16 cellular contexts compared by ENCODE assay signal in genomic region chr19:49924004-49924880, GRCh38. TPM values are rescaled to one million over a fixed set of nuclear protein-coding genes. Genes with fewer than 3 reads are reported as not detected.
DNase-seq lines count a peak whose midpoint lies in the region; ATAC-seq and TF ChIP-seq lines count a peak whose summit lies in the region.
"Had no signal": no experiment of that assay in that cellular context is flagged by ENCODE, and none has a peak within 500 bp of the region (broad histone marks: within the 10 kb centered on the region; RNA-seq: fewer than 3 reads in every experiment).

No MANE protein-coding gene starts in this region.

- no peak for TF ChIP-seq CTCF in CD14-positive monocyte (IDR thresholded peaks at IDR 0.05)
- no peak for TF ChIP-seq CTCF in WTC11 (IDR thresholded peaks at IDR 0.05)
- TF ChIP-seq CTCF in suprapubic skin (IDR thresholded peaks at IDR 0.05) = no peak
- TF ChIP-seq CTCF in CD8-positive, alpha-beta T cell (IDR thresholded peaks at IDR 0.05) = no peak

- H3K27ac ChIP-seq in suprapubic skin = no peak overlapping the region
- no peak overlapping the region for H3K27ac ChIP-seq in effector memory CD4-positive, alpha-beta T cell (ENCODE audit: insufficient read depth, low read length, poor library complexity, severe bottlenecking)
- no peak overlapping the region for H3K27ac ChIP-seq in CD8-positive, alpha-beta T cell (ENCODE audit: low read depth, low read length)
- H3K27ac ChIP-seq: uterus had no signal

- H3K27me3 Mint-ChIP-seq in CD14-positive monocyte (ENCODE audit: low read depth in 3 of 3) = peaks cover 0 to under 1% (median 0%) of the 10 kb centered on the region in 3 donors
- peaks cover 2% of the 10 kb centered on the region for H3K27me3 Mint-ChIP-seq in IgD-negative memory B cell
- H3K27me3 Mint-ChIP-seq in WTC11 (ENCODE audit: low read depth) = peaks cover 4% of the 10 kb centered on the region; the same call in 1 of the 2 replicates
- no peaks in the 10 kb centered on the region for H3K27me3 Mint-ChIP-seq in memory B cell
- H3K27me3 Mint-ChIP-seq in CD8-positive, alpha-beta T cell (ENCODE audit: low read depth) = no peaks in the 10 kb centered on the region
- H3K27me3 Mint-ChIP-seq: activated CD4-positive, alpha-beta T cell treated with anti-CD3 and anti-CD28 coated beads, Interleukin-2, amount 10 ng/mL, durations not matched to agents 24 days and 14 days; effector memory CD8-positive, alpha-beta T cell had no signal

- intact Hi-C loops in CD14-positive monocyte (cut with micrococcal nuclease) = no loop called here
- intact Hi-C loops in CD8-positive, alpha-beta T cell (cut with DNase I, micrococcal nuclease) = no loop called here

- H3K4me3 ChIP-seq in suprapubic skin = no peak overlapping the region
- no peak overlapping the region for H3K4me3 ChIP-seq in effector memory CD4-positive, alpha-beta T cell (ENCODE audit: insufficient read depth, low read depth, low read length, poor library complexity, severe bottlenecking)
- H3K4me3 ChIP-seq in CD8-positive, alpha-beta T cell (ENCODE audit: low read depth, low read length) = no peak overlapping the region
- H3K4me3 ChIP-seq: uterus had no signal

- TF ChIP-seq POLR2A in suprapubic skin (IDR thresholded peaks at IDR 0.05) = no peak

- H3K9me3 Mint-ChIP-seq in CD14-positive monocyte = peaks cover 0 to 1% (median 0%) of the 10 kb centered on the region in 7 donors
- no peaks in the 10 kb centered on the region for H3K9me3 Mint-ChIP-seq in IgD-negative memory B cell
- no peaks in the 10 kb centered on the region for H3K9me3 Mint-ChIP-seq in WTC11
- no peaks in the 10 kb centered on the region for H3K9me3 Mint-ChIP-seq in memory B cell
- no peaks in the 10 kb centered on the region for H3K9me3 Mint-ChIP-seq in CD8-positive, alpha-beta T cell
- H3K9me3 Mint-ChIP-seq: activated CD4-positive, alpha-beta T cell treated with anti-CD3 and anti-CD28 coated beads, Interleukin-2, amount 10 ng/mL, durations not matched to agents 24 days and 14 days; effector memory CD8-positive, alpha-beta T cell had no signal

- TF ChIP-seq EP300 in suprapubic skin (IDR thresholded peaks at IDR 0.05) = no peak

- POLR2A ChIA-PET in WTC11 (lab: Charles Lee) = interaction anchor here (0.5 to 0.6 kb wide), 2 partner anchors 30 to 56 kb away, joined by 4 to 7 read pairs; partner anchors contain the start of gene PNKP
- POLR2A ChIA-PET in CD8-positive, alpha-beta T cell (lab: Charles Lee) = no interaction called here

- no peak for DNase-seq in CD14-positive monocyte (ENCODE audit: low spot score)
- peak; percentile 36 for DNase-seq in WTC11 (ENCODE audit: low spot score)
- DNase-seq in memory B cell (ENCODE audit: low spot score in 2 of 2) = no peak
- DNase-seq in suprapubic skin (ENCODE audit: low spot score in 2 of 2) = no peak
- no peak for DNase-seq in effector memory CD4-positive, alpha-beta T cell
- no peak for DNase-seq in CD8-positive, alpha-beta T cell
- DNase-seq: activated CD4-positive, alpha-beta T cell treated with anti-CD3 and anti-CD28 coated beads, Interleukin-2, amount 10 ng/mL, durations not matched to agents 24 days and 14 days; DMS153; effector memory CD8-positive, alpha-beta T cell; IMR-90; midbrain; NCI-H2227 treated with DMSO at 0.1 percent for 48 hours; uterus had no signal

- H3K9me3 ChIP-seq in suprapubic skin = no peaks in the 10 kb centered on the region
- H3K9me3 ChIP-seq in effector memory CD4-positive, alpha-beta T cell (ENCODE audit: control insufficient read depth, low read length) = no peaks in the 10 kb centered on the region
- no peaks in the 10 kb centered on the region for H3K9me3 ChIP-seq in CD8-positive, alpha-beta T cell (ENCODE audit: low read length)
- H3K9me3 ChIP-seq: uterus had no signal

- CTCF ChIA-PET in WTC11 (lab: Charles Lee) = interaction anchor here (1.0 to 1.2 kb wide), 2 partner anchors 12 to 34 kb away, joined by 3 to 5 read pairs; no protein-coding TSS in a partner anchor
- CTCF ChIA-PET in CD8-positive, alpha-beta T cell (lab: Charles Lee) = interaction anchor here (0.9 to 1.8 kb wide), 2 partner anchors 13 to 34 kb away, joined by 3 to 5 read pairs; no protein-coding TSS in a partner anchor

- H3K36me3 Mint-ChIP-seq in CD14-positive monocyte = peaks cover 61 to 83% of the 10 kb centered on the region in 2 donors
- peaks cover 3% of the 10 kb centered on the region for H3K36me3 Mint-ChIP-seq in IgD-negative memory B cell
- H3K36me3 Mint-ChIP-seq in WTC11 = peaks cover 34% of the 10 kb centered on the region
- peaks cover 16% of the 10 kb centered on the region for H3K36me3 Mint-ChIP-seq in memory B cell
- peaks cover 66% of the 10 kb centered on the region for H3K36me3 Mint-ChIP-seq in CD8-positive, alpha-beta T cell

- 73% methylated on average over 24 of the region's 25 CpGs for WGBS in suprapubic skin

- peaks cover 45% of the 10 kb centered on the region for H3K36me3 ChIP-seq in suprapubic skin
- peaks cover 36% of the 10 kb centered on the region for H3K36me3 ChIP-seq in effector memory CD4-positive, alpha-beta T cell (ENCODE audit: control insufficient read depth, insufficient read depth, low read length)
- H3K36me3 ChIP-seq in CD8-positive, alpha-beta T cell (ENCODE audit: insufficient read depth, low read length) = peaks cover 26% of the 10 kb centered on the region
- H3K36me3 ChIP-seq: uterus had no signal

- peaks cover 63% of the 10 kb centered on the region for H3K4me1 Mint-ChIP-seq in CD14-positive monocyte
- H3K4me1 Mint-ChIP-seq in IgD-negative memory B cell = peaks cover 17 to 41% (median 34%) of the 10 kb centered on the region in 3 donors
- peaks cover 44% of the 10 kb centered on the region for H3K4me1 Mint-ChIP-seq in WTC11
- H3K4me1 Mint-ChIP-seq in memory B cell = peaks cover 36% of the 10 kb centered on the region
- peaks cover 44% of the 10 kb centered on the region for H3K4me1 Mint-ChIP-seq in CD8-positive, alpha-beta T cell (ENCODE audit: low read depth)

- H3K4me3 Mint-ChIP-seq in CD14-positive monocyte (no peak overlapping the region), IgD-negative memory B cell (peak overlapping the region; percentile 12 to 76 (median 52)), WTC11 (no peak overlapping the region), memory B cell (peak overlapping the region; percentile 46)
- no peak overlapping the region for H3K4me3 Mint-ChIP-seq in CD8-positive, alpha-beta T cell
- H3K4me3 Mint-ChIP-seq: activated CD4-positive, alpha-beta T cell treated with anti-CD3 and anti-CD28 coated beads, Interleukin-2, amount 10 ng/mL, durations not matched to agents 24 days and 14 days; effector memory CD8-positive, alpha-beta T cell had no signal

- H3K27ac Mint-ChIP-seq in CD14-positive monocyte = peak overlapping the region in 6 of 7 donors; percentile 61 to 91 (median 83)
- H3K27ac Mint-ChIP-seq in IgD-negative memory B cell = peak overlapping the region; percentile 47 to 88 (median 85)
- 0 out of 2 replicates have a peak overlapping the region, but pooled peaks have one; percentile 32 for H3K27ac Mint-ChIP-seq in WTC11
- H3K27ac Mint-ChIP-seq in memory B cell = peak overlapping the region; percentile 79
- no peak overlapping the region for H3K27ac Mint-ChIP-seq in CD8-positive, alpha-beta T cell
- H3K27ac Mint-ChIP-seq: activated CD4-positive, alpha-beta T cell treated with anti-CD3 and anti-CD28 coated beads, Interleukin-2, amount 10 ng/mL, durations not matched to agents 24 days and 14 days had no signal

- ATAC-seq in WTC11 (no peak), memory B cell (ENCODE audit: low read depth) (no peak), HG03025 (IDR thresholded peaks at IDR 0.05; ENCODE audit: low FRiP score, unreplicated experiment) (no peak)
- ATAC-seq in CD8-positive, alpha-beta T cell = no peak
- ATAC-seq: effector memory CD8-positive, alpha-beta T cell; SK-N-SH treated with all-trans-retinoic acid at 6 μM for 48 hours had no signal

- H3K27me3 ChIP-seq in suprapubic skin = no peaks in the 10 kb centered on the region
- H3K27me3 ChIP-seq in effector memory CD4-positive, alpha-beta T cell (replicated peaks; ENCODE audit: control insufficient read depth, insufficient read depth, low read length, poor library complexity, severe bottlenecking) = no peaks in the 10 kb centered on the region
- no peaks in the 10 kb centered on the region for H3K27me3 ChIP-seq in CD8-positive, alpha-beta T cell (ENCODE audit: insufficient read depth, low read length)
- H3K27me3 ChIP-seq: uterus had no signal

- H3K4me1 ChIP-seq in suprapubic skin = peaks cover 26% of the 10 kb centered on the region
- H3K4me1 ChIP-seq in effector memory CD4-positive, alpha-beta T cell (ENCODE audit: control insufficient read depth, insufficient read depth, low read length, poor library complexity, severe bottlenecking) = peaks cover 20% of the 10 kb centered on the region
- H3K4me1 ChIP-seq in CD8-positive, alpha-beta T cell (ENCODE audit: insufficient read depth, low read length) = peaks cover 14% of the 10 kb centered on the region
- H3K4me1 ChIP-seq: uterus had no signal

TF ChIP-seq in WTC11, 78 proteins besides CTCF, POLR2A, EP300 and RAD21 (continues in another document):
- peak; percentile 78 for TF ChIP-seq GABPB1 (CRISPR knock-in tag; IDR thresholded peaks at IDR 0.05)
- TF ChIP-seq ATF3 (CRISPR knock-in tag; conservative IDR thresholded peaks at IDR 0.05) = no peak

RNA-seq across cellular contexts. Expression of gene ATF5, which starts 4.8 kb away (rescaled TPM):
- polyA plus RNA-seq in CD14-positive monocyte (1 to 10 TPM; 5.8 to 6.0 TPM), IgD-negative memory B cell (3.4 TPM)
- total RNA-seq in WTC11 (2021) (9.0 to 10.8 TPM (median 10.8 TPM) in 3 replicates), suprapubic skin (1 to 10 TPM; 4.5 to 9.1 (median 6.7) TPM)
- 10 to 100 TPM; 14.1 to 16.7 TPM for total RNA-seq in CD8-positive, alpha-beta T cell

RNA-seq across cellular contexts. Expression of gene NUP62, which starts 5.1 kb away (rescaled TPM):
- polyA plus RNA-seq in CD14-positive monocyte (10 to 100 TPM; 48.6 to 62.2 TPM), IgD-negative memory B cell (62.9 TPM)
- total RNA-seq in WTC11 (2021) (87.1 to 91.4 TPM (median 90.3 TPM) in 3 replicates), suprapubic skin (10 to 100 TPM; 40.3 to 46.2 (median 44.6) TPM)
- total RNA-seq in CD8-positive, alpha-beta T cell = 10 to 100 TPM; 18.2 to 20.2 TPM

RNA-seq across cellular contexts. Expression of gene IL4I1, which starts 27.6 kb away (rescaled TPM):
- polyA plus RNA-seq in CD14-positive monocyte = 1 to 10 TPM; 7.0 to 7.6 TPM
- polyA plus RNA-seq in IgD-negative memory B cell = 0.39 TPM
- total RNA-seq in WTC11 (2021) = 0.83 to 1.4 TPM (median 0.99 TPM) in 3 replicates
- total RNA-seq in suprapubic skin = under 1 TPM in 1 of 4 donors, not detected in 3; 0.89 TPM
- total RNA-seq in CD8-positive, alpha-beta T cell = 1 to 10 TPM; 7.9 to 8.1 TPM

RNA-seq across cellular contexts. Expression of gene SIGLEC11, which starts 36.7 kb away (rescaled TPM):
- under 1 TPM; 0.28 to 0.67 TPM for polyA plus RNA-seq in CD14-positive monocyte
- polyA plus RNA-seq in IgD-negative memory B cell = not detected
- not detected in 3 replicates for total RNA-seq in WTC11 (2021)
- under 1 TPM in 1 of 4 donors, not detected in 3; 0.30 TPM for total RNA-seq in suprapubic skin
- not detected for total RNA-seq in CD8-positive, alpha-beta T cell
- total RNA-seq: activated CD4-positive, alpha-beta T cell treated with anti-CD3 and anti-CD28 coated beads, Interleukin-2, amount 10 ng/mL, durations not matched to agents 24 days and 14 days; IMR-90 had no signal
- polyA plus RNA-seq: IMR-90 had no signal

RNA-seq across cellular contexts. Expression of gene TBC1D17, which starts 46.7 kb away (rescaled TPM):
- 1 to 10 TPM; 3.1 to 4.5 TPM for polyA plus RNA-seq in CD14-positive monocyte
- polyA plus RNA-seq in IgD-negative memory B cell = 19.1 TPM
- total RNA-seq in WTC11 (2021) = 44.4 to 52.8 TPM (median 46.7 TPM) in 3 replicates
- 10 to 100 TPM; 40.5 to 93.4 (median 59.4) TPM for total RNA-seq in suprapubic skin
- total RNA-seq in CD8-positive, alpha-beta T cell = 10 to 100 TPM; 31.1 to 31.2 TPM

Comparison
In these comparisons a context has a peak if more than half of its experiments do, and no peak if none do; other contexts are left out.
1. H3K4me3 Mint-ChIP-seq: peak in IgD-negative memory B cell (4 of 4) and memory B cell (single experiment); none in CD14-positive monocyte (0 of 2), WTC11 (single experiment) and CD8-positive, alpha-beta T cell (single experiment).